10 cellular contexts compared by ENCODE assay signal in the genomic region with DNA sequence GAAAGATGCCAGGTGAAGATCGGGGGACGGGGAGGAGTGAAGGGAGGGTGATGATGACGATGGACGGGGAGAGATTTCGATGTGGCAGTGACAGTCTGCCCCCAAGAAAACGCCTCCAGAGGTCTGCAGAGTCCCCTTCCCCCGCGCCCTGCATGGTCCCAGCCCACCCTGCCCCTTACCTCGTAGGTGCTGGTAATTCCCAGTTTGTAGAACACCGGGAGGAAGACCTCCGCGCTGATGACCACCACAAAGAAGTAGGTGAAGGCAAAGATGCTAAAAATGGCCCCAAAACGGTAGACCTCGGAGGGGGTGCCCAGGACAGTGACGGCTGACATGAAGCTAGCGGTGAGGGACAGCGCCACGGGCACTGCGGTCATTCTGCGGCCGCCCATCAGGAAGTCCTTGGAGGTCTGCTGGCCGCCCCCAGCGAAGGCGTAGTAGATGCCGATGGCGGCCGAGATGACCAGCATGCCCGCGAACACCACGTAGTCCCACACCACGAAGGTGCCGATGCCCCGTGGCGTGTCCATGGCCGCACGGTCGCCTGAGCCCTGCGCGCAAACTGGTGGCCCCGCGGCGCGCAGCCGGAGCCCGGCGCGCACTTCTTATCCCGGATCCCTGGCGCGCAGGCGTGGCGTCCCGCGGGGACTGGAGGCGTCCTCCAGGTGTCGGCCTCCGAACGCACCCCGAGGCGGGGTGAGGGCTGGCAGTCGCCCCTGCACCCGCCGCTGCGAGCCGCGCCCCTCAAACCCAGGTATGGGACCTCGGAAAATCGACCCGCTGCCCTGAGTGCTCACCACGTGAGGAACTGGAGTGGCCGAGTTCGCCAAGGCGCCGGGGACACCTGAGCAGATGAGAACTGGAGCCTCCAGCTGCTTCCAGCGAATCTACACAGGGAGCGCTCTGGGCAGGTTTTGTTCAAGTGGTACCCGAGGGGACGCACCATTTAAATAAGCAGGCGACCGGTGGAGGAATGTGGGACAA. TPM values are rescaled to one million over a fixed set of nuclear protein-coding genes. Genes with fewer than 3 reads are reported as not detected.
DNase-seq lines count a peak whose midpoint lies in the region; ATAC-seq and TF ChIP-seq lines count a peak whose summit lies in the region.
"Had no signal": no experiment of that assay in that cellular context is flagged by ENCODE, and none has a peak within 500 bp of the region (broad histone marks: within the 10 kb centered on the region; RNA-seq: fewer than 3 reads in every experiment).

A gene with protein sequence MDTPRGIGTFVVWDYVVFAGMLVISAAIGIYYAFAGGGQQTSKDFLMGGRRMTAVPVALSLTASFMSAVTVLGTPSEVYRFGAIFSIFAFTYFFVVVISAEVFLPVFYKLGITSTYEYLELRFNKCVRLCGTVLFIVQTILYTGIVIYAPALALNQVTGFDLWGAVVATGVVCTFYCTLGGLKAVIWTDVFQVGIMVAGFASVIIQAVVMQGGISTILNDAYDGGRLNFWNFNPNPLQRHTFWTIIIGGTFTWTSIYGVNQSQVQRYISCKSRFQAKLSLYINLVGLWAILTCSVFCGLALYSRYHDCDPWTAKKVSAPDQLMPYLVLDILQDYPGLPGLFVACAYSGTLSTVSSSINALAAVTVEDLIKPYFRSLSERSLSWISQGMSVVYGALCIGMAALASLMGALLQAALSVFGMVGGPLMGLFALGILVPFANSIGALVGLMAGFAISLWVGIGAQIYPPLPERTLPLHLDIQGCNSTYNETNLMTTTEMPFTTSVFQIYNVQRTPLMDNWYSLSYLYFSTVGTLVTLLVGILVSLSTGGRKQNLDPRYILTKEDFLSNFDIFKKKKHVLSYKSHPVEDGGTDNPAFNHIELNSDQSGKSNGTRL (minus strand): TSS at position 920 of the 984 bp plus-strand sequence. CDS start 390 bp downstream, at position 530.

- no peak for ATAC-seq in HG03159 (IDR thresholded peaks at IDR 0.05; ENCODE audit: unreplicated experiment)
- no peak for ATAC-seq in GM18870 (IDR thresholded peaks at IDR 0.05; ENCODE audit: unreplicated experiment)

- no peaks in the 10 kb centered on the region for H3K36me3 Mint-ChIP-seq in type B pancreatic cell

- in situ Hi-C loops in astrocyte of the cerebellum (cut with HindIII; ENCODE audit: low sequenced_read_pairs), result no loop called here

- peak within 1 kb of the TSS; percentile 38 for H3K4me3 ChIP-seq in astrocyte of the cerebellum (ENCODE audit: low read depth, low read length)

- H3K4me3 Mint-ChIP-seq in type B pancreatic cell, result peak within 1 kb of the TSS; percentile 57

- peak; percentile 38 for DNase-seq in NCI-H748 (lab: John Stamatoyannopoulos, UW; ENCODE audit: unreplicated experiment)
- DNase-seq in NCI-H748 treated with DMSO at 0.1 percent for 48 hours (lab: John Stamatoyannopoulos, UW), result no peak
- DNase-seq in astrocyte of the cerebellum (ENCODE audit: low read depth), result no peak
- peak; percentile 75 for DNase-seq in left kidney (ENCODE audit: low read depth, low spot score)
- no peak for DNase-seq in type B pancreatic cell (ENCODE audit: extremely low spot score, unreplicated experiment)
- no peak for DNase-seq in pons (ENCODE audit: low spot score)
- DNase-seq: dermis blood vessel endothelial cell had no signal

- no peaks in the 10 kb centered on the region for H3K4me1 Mint-ChIP-seq in type B pancreatic cell (ENCODE audit: unreplicated experiment)

- no peak for TF ChIP-seq CTCF in astrocyte of the cerebellum (IDR thresholded peaks at IDR 0.05; ENCODE audit: low read depth, low read length, missing control alignments)
- no peak for TF ChIP-seq CTCF in type B pancreatic cell (conservative IDR thresholded peaks at IDR 0.05)

- peaks cover 69% of the 10 kb centered on the region for H3K27me3 Mint-ChIP-seq in type B pancreatic cell

- H3K27ac Mint-ChIP-seq in type B pancreatic cell, result no peak within 1 kb of the TSS

- H3K9me3 Mint-ChIP-seq in type B pancreatic cell, result no peaks in the 10 kb centered on the region

RNA-seq across cellular contexts. Expression of the gene that starts here (rescaled TPM):
- 0.72 and 1.0 TPM in 2 replicates for total RNA-seq in type B pancreatic cell (ENCODE audit: low replicate concordance)
- total RNA-seq: dermis blood vessel endothelial cell, OCI-LY7 had no signal

Comparison
In these comparisons a context has a peak if more than half of its experiments do, and no peak if none do; other contexts are left out.
1. DNase-seq: peak in NCI-H748 (single experiment) and left kidney (single experiment); none in NCI-H748 treated with DMSO at 0.1 percent for 48 hours (single experiment), astrocyte of the cerebellum (single experiment), type B pancreatic cell (single experiment) and pons (single experiment).